In the genomic region with DNA sequence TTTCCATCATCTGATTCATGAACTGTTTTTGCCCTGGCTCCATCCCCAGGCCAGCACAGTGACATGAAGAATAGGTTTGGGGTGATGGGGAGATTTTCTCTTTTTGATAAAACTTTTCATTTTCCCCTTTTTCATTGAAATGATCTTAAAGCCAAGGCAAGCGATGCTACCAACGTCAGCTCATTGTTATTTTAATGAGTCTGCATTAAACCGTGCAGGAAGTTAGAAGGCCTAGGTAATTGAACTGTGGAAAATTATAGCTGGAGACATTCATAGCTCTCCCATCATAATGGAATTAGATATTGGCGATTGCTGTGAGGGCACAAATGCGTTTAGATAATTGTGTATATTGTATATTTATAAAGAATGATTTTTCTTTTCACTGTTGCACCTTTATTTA, we compare ENCODE assay signal across 16 cellular contexts. TPM values are rescaled to one million over a fixed set of nuclear protein-coding genes. Genes with fewer than 3 reads are reported as not detected.
DNase-seq lines count a peak whose midpoint lies in the region; ATAC-seq and TF ChIP-seq lines count a peak whose summit lies in the region.
"Had no signal": no experiment of that assay in that cellular context is flagged by ENCODE, and none has a peak within 500 bp of the region (broad histone marks: within the 10 kb centered on the region; RNA-seq: fewer than 3 reads in every experiment).

No MANE protein-coding gene starts in this region.

- ATAC-seq in GM23338 (no peak), left colon (peak; percentile 31)
- ATAC-seq: GM12878 had no signal

- peaks cover 19% of the 10 kb centered on the region for H3K9me3 Mint-ChIP-seq in GM23338

- H4K20me1 ChIP-seq in GM23338 (replicated peaks; ENCODE audit: insufficient read depth), result no peaks in the 10 kb centered on the region
- H4K20me1 ChIP-seq: BLaER1 treated with 17β-estradiol and CSF1 and Interleukin-3, amounts not matched to agents 10 nM and 100 nM had no signal

- H3F3A ChIP-seq in GM23338 (replicated peaks; ENCODE audit: low read depth), result no peaks in the 10 kb centered on the region

- H3K4me3 ChIP-seq in GM23338, result no peak overlapping the region
- H3K4me3 ChIP-seq: BLaER1 treated with 17β-estradiol and CSF1 and Interleukin-3, amounts not matched to agents 10 nM and 100 nM; GM12878; PC-9; SK-N-MC had no signal

- peak overlapping the region; percentile 44; the same call in 1 of the 2 replicates for H3K4me2 ChIP-seq in GM23338
- H3K4me2 ChIP-seq: PC-9 had no signal

- H3K27me3 Mint-ChIP-seq in GM23338 (ENCODE audit: insufficient read depth, low read depth, poor library complexity), result peaks cover 3% of the 10 kb centered on the region

- no peak for TF ChIP-seq CTCF in GM23338 (conservative IDR thresholded peaks at IDR 0.05; ENCODE audit: low read depth in 2 of 2)

- H3K36me3 ChIP-seq in GM23338 (ENCODE audit: insufficient read depth), result peaks cover 12% of the 10 kb centered on the region; the same call in 1 of the 2 replicates

- no peaks in the 10 kb centered on the region for H3K79me2 ChIP-seq in GM23338 (replicated peaks; ENCODE audit: insufficient read depth)

- no peak overlapping the region for H3K4me3 Mint-ChIP-seq in GM23338
- H3K4me3 Mint-ChIP-seq: T-helper 1 cell treated with Interleukin-12 subunit alpha and Interleukin-12 subunit beta and Interleukin-4 antibody, amounts not matched to agents 30 μg/mL and 1 μg/mL, for 36 hours had no signal

- DNase-seq in GM23338 (ENCODE audit: low spot score) (no peak), NCI-H1436 (lab: John Stamatoyannopoulos, UW) (peak; percentile 69), NCI-H748 (lab: John Stamatoyannopoulos, UW; ENCODE audit: unreplicated experiment) (peak; percentile 62), left colon (no peak), anterior cingulate cortex (lab: John Stamatoyannopoulos, UW) (no peak), NCI-H524 (lab: John Stamatoyannopoulos, UW) (no peak), Ammon's horn (ENCODE audit: low spot score) (no peak)
- DNase-seq: DMS53, HCEC 1CT, MV-4-11, NCI-H510A treated with DMSO at 0.1 percent for 48 hours, PC-9 had no signal

- H3K27ac ChIP-seq in GM23338 (ENCODE audit: low read depth), result no peak overlapping the region
- H3K27ac ChIP-seq: BLaER1 treated with 17β-estradiol and CSF1 and Interleukin-3, amounts not matched to agents 10 nM and 100 nM; PC-9; SK-N-MC had no signal

- H2AFZ ChIP-seq in GM23338, result no peak overlapping the region
- H2AFZ ChIP-seq: PC-9 had no signal

- peaks cover 16% of the 10 kb centered on the region for H3K4me1 Mint-ChIP-seq in GM23338

- H3K27ac Mint-ChIP-seq in GM23338, result peak overlapping the region; percentile 64
- H3K27ac Mint-ChIP-seq: T-helper 1 cell treated with Interleukin-12 subunit alpha and Interleukin-12 subunit beta and Interleukin-4 antibody, amounts not matched to agents 30 μg/mL and 1 μg/mL, for 36 hours had no signal

- peaks cover 42% of the 10 kb centered on the region for H3K36me3 Mint-ChIP-seq in GM23338 (ENCODE audit: low read depth)

- intact Hi-C loops in left colon (cut with DNase I, micrococcal nuclease), result no loop called here

- H3K27me3 ChIP-seq in GM23338 (ENCODE audit: insufficient read depth), result no peaks in the 10 kb centered on the region
- H3K27me3 ChIP-seq: BLaER1 treated with 17β-estradiol and CSF1 and Interleukin-3, amounts not matched to agents 10 nM and 100 nM had no signal

- peaks cover 18% of the 10 kb centered on the region for H3K4me1 ChIP-seq in GM23338 (ENCODE audit: insufficient read depth)

- H3K9me2 ChIP-seq in GM23338 (ENCODE audit: insufficient read depth), result no peaks in the 10 kb centered on the region

TF ChIP-seq in GM23338, 12 proteins besides CTCF, POLR2A, EP300 and RAD21 (continues in another document):
- TF ChIP-seq POLR2AphosphoS5 (IDR thresholded peaks at IDR 0.05; ENCODE audit: low read depth) (no peak), ZNF114 (CRISPR knock-in tag; IDR thresholded peaks at IDR 0.05) (no peak), STAT1 (IDR thresholded peaks at IDR 0.05; ENCODE audit: unreplicated experiment) (no peak), EZH2 (IDR thresholded peaks at IDR 0.05; ENCODE audit: low read depth, unreplicated experiment) (no peak), ZNF331 (CRISPR knock-in tag; IDR thresholded peaks at IDR 0.05; ENCODE audit: low read depth) (no peak), EZH2phosphoT487 (IDR thresholded peaks at IDR 0.05; ENCODE audit: unreplicated experiment) (no peak), NANOG (IDR thresholded peaks at IDR 0.05; ENCODE audit: borderline replicate concordance) (no peak), JUNB (IDR thresholded peaks at IDR 0.05; ENCODE audit: unreplicated experiment) (no peak)
- TF ChIP-seq, protein P1, sequence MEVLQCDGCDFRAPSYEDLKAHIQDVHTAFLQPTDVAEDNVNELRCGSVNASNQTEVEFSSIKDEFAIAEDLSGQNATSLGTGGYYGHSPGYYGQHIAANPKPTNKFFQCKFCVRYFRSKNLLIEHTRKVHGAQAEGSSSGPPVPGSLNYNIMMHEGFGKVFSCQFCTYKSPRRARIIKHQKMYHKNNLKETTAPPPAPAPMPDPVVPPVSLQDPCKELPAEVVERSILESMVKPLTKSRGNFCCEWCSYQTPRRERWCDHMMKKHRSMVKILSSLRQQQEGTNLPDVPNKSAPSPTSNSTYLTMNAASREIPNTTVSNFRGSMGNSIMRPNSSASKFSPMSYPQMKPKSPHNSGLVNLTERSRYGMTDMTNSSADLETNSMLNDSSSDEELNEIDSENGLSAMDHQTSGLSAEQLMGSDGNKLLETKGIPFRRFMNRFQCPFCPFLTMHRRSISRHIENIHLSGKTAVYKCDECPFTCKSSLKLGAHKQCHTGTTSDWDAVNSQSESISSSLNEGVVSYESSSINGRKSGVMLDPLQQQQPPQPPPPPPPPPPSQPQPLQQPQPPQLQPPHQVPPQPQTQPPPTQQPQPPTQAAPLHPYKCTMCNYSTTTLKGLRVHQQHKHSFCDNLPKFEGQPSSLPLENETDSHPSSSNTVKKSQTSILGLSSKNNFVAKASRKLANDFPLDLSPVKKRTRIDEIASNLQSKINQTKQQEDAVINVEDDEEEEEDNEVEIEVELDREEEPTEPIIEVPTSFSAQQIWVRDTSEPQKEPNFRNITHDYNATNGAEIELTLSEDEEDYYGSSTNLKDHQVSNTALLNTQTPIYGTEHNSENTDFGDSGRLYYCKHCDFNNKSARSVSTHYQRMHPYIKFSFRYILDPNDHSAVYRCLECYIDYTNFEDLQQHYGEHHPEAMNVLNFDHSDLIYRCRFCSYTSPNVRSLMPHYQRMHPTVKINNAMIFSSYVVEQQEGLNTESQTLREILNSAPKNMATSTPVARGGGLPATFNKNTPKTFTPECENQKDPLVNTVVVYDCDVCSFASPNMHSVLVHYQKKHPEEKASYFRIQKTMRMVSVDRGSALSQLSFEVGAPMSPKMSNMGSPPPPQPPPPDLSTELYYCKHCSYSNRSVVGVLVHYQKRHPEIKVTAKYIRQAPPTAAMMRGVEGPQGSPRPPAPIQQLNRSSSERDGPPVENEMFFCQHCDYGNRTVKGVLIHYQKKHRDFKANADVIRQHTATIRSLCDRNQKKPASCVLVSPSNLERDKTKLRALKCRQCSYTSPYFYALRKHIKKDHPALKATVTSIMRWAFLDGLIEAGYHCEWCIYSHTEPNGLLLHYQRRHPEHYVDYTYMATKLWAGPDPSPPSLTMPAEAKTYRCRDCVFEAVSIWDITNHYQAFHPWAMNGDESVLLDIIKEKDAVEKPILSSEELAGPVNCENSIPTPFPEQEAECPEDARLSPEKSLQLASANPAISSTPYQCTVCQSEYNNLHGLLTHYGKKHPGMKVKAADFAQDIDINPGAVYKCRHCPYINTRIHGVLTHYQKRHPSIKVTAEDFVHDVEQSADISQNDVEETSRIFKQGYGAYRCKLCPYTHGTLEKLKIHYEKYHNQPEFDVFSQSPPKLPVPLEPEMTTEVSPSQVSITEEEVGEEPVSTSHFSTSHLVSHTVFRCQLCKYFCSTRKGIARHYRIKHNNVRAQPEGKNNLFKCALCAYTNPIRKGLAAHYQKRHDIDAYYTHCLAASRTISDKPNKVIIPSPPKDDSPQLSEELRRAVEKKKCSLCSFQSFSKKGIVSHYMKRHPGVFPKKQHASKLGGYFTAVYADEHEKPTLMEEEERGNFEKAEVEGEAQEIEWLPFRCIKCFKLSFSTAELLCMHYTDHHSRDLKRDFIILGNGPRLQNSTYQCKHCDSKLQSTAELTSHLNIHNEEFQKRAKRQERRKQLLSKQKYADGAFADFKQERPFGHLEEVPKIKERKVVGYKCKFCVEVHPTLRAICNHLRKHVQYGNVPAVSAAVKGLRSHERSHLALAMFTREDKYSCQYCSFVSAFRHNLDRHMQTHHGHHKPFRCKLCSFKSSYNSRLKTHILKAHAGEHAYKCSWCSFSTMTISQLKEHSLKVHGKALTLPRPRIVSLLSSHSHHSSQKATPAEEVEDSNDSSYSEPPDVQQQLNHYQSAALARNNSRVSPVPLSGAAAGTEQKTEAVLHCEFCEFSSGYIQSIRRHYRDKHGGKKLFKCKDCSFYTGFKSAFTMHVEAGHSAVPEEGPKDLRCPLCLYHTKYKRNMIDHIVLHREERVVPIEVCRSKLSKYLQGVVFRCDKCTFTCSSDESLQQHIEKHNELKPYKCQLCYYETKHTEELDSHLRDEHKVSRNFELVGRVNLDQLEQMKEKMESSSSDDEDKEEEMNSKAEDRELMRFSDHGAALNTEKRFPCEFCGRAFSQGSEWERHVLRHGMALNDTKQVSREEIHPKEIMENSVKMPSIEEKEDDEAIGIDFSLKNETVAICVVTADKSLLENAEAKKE (CRISPR knock-in tag; IDR thresholded peaks at IDR 0.05), result no peak
- TF ChIP-seq, protein P2, sequence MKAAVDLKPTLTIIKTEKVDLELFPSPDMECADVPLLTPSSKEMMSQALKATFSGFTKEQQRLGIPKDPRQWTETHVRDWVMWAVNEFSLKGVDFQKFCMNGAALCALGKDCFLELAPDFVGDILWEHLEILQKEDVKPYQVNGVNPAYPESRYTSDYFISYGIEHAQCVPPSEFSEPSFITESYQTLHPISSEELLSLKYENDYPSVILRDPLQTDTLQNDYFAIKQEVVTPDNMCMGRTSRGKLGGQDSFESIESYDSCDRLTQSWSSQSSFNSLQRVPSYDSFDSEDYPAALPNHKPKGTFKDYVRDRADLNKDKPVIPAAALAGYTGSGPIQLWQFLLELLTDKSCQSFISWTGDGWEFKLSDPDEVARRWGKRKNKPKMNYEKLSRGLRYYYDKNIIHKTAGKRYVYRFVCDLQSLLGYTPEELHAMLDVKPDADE (IDR thresholded peaks at IDR 0.05), result no peak

RNA-seq across cellular contexts. Expression of a gene that starts 33.2 kb away (rescaled TPM):
- 17.2 and 25.4 TPM in 2 replicates for total RNA-seq in GM23338 (2014; rRNA removed; shearing (Covaris generic))
- polyA plus RNA-seq in GM23338 (2016; fragmentation: Nextera tagmentation; extraction: Ambion mirVana), result 10.3 and 13.3 TPM in 2 replicates
- 10 to 100 TPM; 14.7 to 16.1 TPM for total RNA-seq in left colon

RNA-seq across cellular contexts. Expression of a gene that starts 53.2 kb away (rescaled TPM):
- 879 and 1,118 TPM in 2 replicates for total RNA-seq in GM23338 (2014; rRNA removed; shearing (Covaris generic))
- 5,036 and 5,564 TPM in 2 replicates for polyA plus RNA-seq in GM23338 (2016; fragmentation: Nextera tagmentation; extraction: Ambion mirVana)
- total RNA-seq in left colon, result 1,000 to 10,000 TPM; 1,768 to 1,865 TPM

Comparison
In these comparisons a context has a peak if more than half of its experiments do, and no peak if none do; other contexts are left out.
1. DNase-seq: peak in NCI-H1436 (single experiment) and NCI-H748 (single experiment); none in GM23338 (single experiment), left colon (0 of 2), anterior cingulate cortex (0 of 58), NCI-H524 (0 of 2) and Ammon's horn (single experiment).